Comparison of ENCODE assay signal across 27 cellular contexts in the genomic region with DNA sequence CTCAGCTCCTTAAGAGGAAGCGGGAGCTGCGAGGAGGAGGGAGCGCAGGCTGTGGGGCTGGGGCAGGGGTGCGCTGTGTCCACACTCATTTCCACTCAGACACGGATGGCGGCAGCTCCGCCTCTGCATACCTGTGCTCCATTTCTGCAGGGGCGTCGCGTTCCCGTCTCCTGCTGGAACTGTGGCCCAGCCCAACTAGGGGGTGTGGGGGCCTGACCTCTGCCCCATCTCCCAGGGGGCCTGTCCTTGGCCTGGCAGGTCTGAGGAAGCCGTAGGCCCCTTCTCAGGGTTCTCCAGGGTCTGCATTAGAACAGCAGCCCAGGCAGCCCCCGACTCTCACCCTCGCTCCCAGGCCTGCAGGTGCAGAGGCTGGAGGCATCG.
"Had no signal": no experiment of that assay in that cellular context is flagged by ENCODE, and none has a peak within 500 bp of the region (broad histone marks: within the 10 kb centered on the region; RNA-seq: fewer than 3 reads in every experiment).

No MANE protein-coding gene starts in this region.

- DNase-seq: hippocampal formation; kidney glomerular epithelial cell; left cardiac atrium; mesendoderm; naive B cell; natural killer cell; nephron progenitor cell; pancreas; posterior cingulate gyrus; retina; stimulated activated CD4-positive, alpha-beta T cell treated with anti-CD3 and anti-CD28 coated beads, Interleukin-12 subunit alpha, Interleukin-12 subunit beta, amount 100 ng/mL, for 4 hours; stimulated activated CD4-positive, alpha-beta T cell treated with anti-CD3 and anti-CD28 coated beads, Interleukin-15, amount 100 ng/mL, for 24 hours; stimulated activated CD4-positive, alpha-beta T cell treated with anti-CD3 and anti-CD28 coated beads, Interleukin-4, amount 100 ng/mL, for 24 hours; stimulated activated naive CD4-positive, alpha-beta T cell; tibial artery; trophoblast cell; uterus had no signal

- H3K27me3 ChIP-seq: neural progenitor cell, pancreas, suprapubic skin, tibial artery, uterus had no signal

- H3K9me3 ChIP-seq: pancreas, prostate gland, suprapubic skin, thoracic aorta had no signal

- H3K27ac ChIP-seq: neural progenitor cell, pancreas, prostate gland, skin epidermis, suprapubic skin, thoracic aorta, tibial artery, uterus had no signal

- ATAC-seq: left cardiac atrium; left lobe of liver; natural killer cell; pancreas; right cardiac atrium; sciatic nerve; stimulated activated effector memory CD8-positive, alpha-beta T cell treated with anti-CD3 and anti-CD28 coated beads, Interleukin-12 subunit alpha, Interleukin-12 subunit beta, amount 100 ng/mL, for 72 hours had no signal

- H3K4me1 ChIP-seq: uterus had no signal

- H3K4me3 ChIP-seq: lung, neural progenitor cell, pancreas, prostate gland, skin epidermis, suprapubic skin, thoracic aorta, tibial artery, uterus had no signal

- H3K36me3 ChIP-seq: neural progenitor cell, pancreas, prostate gland, thoracic aorta, uterus had no signal
